Comparison of ENCODE assay signal across 8 cellular contexts in the genomic region with DNA sequence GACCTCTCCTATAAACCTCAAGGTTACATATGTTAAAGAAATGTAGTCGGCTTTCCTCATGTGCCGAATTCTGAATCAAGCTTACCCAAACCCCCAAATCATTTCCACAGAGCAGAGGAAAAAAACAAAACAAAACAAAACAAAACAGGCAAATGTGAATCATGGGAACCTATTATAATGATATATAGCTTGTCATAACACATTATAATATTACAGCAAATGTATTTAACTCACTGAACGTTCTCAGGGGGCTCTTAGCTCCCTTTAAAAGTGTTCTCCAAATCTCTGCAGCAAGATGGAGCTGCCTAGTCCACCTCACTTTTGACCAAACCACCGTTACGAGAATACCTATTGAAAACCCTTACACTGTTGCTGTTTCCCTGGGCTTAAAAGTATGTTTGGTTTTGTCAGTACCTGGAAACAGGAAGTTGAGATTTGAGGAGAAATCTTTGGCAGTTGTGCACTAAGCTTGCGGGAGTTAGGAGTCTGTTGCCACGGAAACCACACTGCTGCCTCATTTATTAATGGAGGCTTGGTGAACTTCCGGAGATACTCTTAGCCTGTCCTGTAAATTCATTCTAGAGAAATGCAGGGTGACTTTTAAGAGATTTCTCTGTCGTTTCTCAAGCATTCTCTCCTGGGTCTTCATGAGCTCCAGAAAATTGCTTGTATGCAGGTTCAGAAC.
DNase-seq lines count a peak whose midpoint lies in the region; ATAC-seq and TF ChIP-seq lines count a peak whose summit lies in the region.

No MANE protein-coding gene starts in this region.

- no peak for TF ChIP-seq CTCF in endothelial cell (IDR thresholded peaks at IDR 0.05; ENCODE audit: unreplicated experiment)
- no peak for TF ChIP-seq CTCF in psoas muscle (IDR thresholded peaks at IDR 0.05)
- no peak for TF ChIP-seq CTCF in CD14-positive monocyte (IDR thresholded peaks at IDR 0.05)

- intact Hi-C loops in psoas muscle (cut with DNase I): loop anchor here in 1 of 2 donors (5.0 kb wide), 1 partner anchor 1065 kb away; no protein-coding TSS in a partner anchor
- intact Hi-C loops in CD14-positive monocyte (cut with micrococcal nuclease): no loop called here

- H3K4me1 Mint-ChIP-seq in endothelial cell (ENCODE audit: unreplicated experiment) (peaks cover 56% of the 10 kb centered on the region), CD14-positive monocyte (no peaks in the 10 kb centered on the region)

- no peaks in the 10 kb centered on the region for H3K9me3 ChIP-seq in psoas muscle

- no peaks in the 10 kb centered on the region for H3K36me3 Mint-ChIP-seq in endothelial cell (ENCODE audit: low read depth, unreplicated experiment)
- H3K36me3 Mint-ChIP-seq in CD14-positive monocyte: no peaks in the 10 kb centered on the region

- H3K4me1 ChIP-seq in psoas muscle: peaks cover 76% of the 10 kb centered on the region

- H3K27ac Mint-ChIP-seq in endothelial cell (ENCODE audit: unreplicated experiment) (peak overlapping the region; percentile 95), CD14-positive monocyte (no peak overlapping the region)

- WGBS in psoas muscle, 3 donors: 29 to 38% (median 35%) methylated on average over 9 of the region's 9 CpGs

- peak overlapping the region; percentile 69 for H3K27ac ChIP-seq in psoas muscle

- no peaks in the 10 kb centered on the region for H3K27me3 ChIP-seq in psoas muscle (ENCODE audit: insufficient read depth in 3 of 3, low read length in 2 of 3)

- no peak for ATAC-seq in psoas muscle

- no peaks in the 10 kb centered on the region for H3K9me3 Mint-ChIP-seq in endothelial cell (ENCODE audit: unreplicated experiment)
- H3K9me3 Mint-ChIP-seq in CD14-positive monocyte: peaks cover 0 to 3% (median 0%) of the 10 kb centered on the region in 7 donors

- DNase-seq in NCI-H2107 treated with DMSO at 0.1 percent for 48 hours (lab: John Stamatoyannopoulos, UW; ENCODE audit: unreplicated experiment) (peak; percentile 20), NCI-H2107 (lab: John Stamatoyannopoulos, UW) (no peak), NCI-H748 treated with DMSO at 0.1 percent for 48 hours (lab: John Stamatoyannopoulos, UW) (peak; percentile 70), endothelial cell (ENCODE audit: low spot score) (peak; percentile 22), psoas muscle (no peak), CD14-positive monocyte (ENCODE audit: low spot score) (no peak), midbrain (lab: John Stamatoyannopoulos, UW) (no peak)
- no peak for DNase-seq in activated naive CD4-positive, alpha-beta T cell treated with anti-CD3 and anti-CD28 coated beads, Interleukin-2, amount 50 U/mL, for 16 hours

- no peak overlapping the region for H3K4me3 ChIP-seq in psoas muscle

- H3K4me3 Mint-ChIP-seq in endothelial cell (ENCODE audit: unreplicated experiment) (no peak overlapping the region), CD14-positive monocyte (no peak overlapping the region)

- peaks cover 5% of the 10 kb centered on the region for H3K27me3 Mint-ChIP-seq in endothelial cell (ENCODE audit: unreplicated experiment)
- H3K27me3 Mint-ChIP-seq in CD14-positive monocyte (ENCODE audit: low read depth in 3 of 3): peaks cover 3 to 10% (median 9%) of the 10 kb centered on the region in 3 donors

- H3K36me3 ChIP-seq in psoas muscle (ENCODE audit: insufficient read depth in 1 of 2, low read depth in 1 of 2): no peaks in the 10 kb centered on the region

Comparison
In these comparisons a context has a peak if more than half of its experiments do, and no peak if none do; other contexts are left out.
1. DNase-seq: peak in NCI-H2107 treated with DMSO at 0.1 percent for 48 hours (single experiment), NCI-H748 treated with DMSO at 0.1 percent for 48 hours (single experiment) and endothelial cell (single experiment); none in NCI-H2107 (single experiment), psoas muscle (0 of 2), activated naive CD4-positive, alpha-beta T cell treated with anti-CD3 and anti-CD28 coated beads, Interleukin-2, amount 50 U/mL, for 16 hours (single experiment), CD14-positive monocyte (single experiment) and midbrain (single experiment).